Comparison of ENCODE assay signal across 18 cellular contexts in genomic region chr17:51251010-51251409, GRCh38. TPM values are rescaled to one million over a fixed set of nuclear protein-coding genes. Genes with fewer than 3 reads are reported as not detected.
DNase-seq lines count a peak whose midpoint lies in the region; ATAC-seq, FAIRE-seq and TF ChIP-seq lines count a peak whose summit lies in the region.
"Had no signal": no experiment of that assay in that cellular context is flagged by ENCODE, and none has a peak within 500 bp of the region (broad histone marks: within the 10 kb centered on the region; RNA-seq: fewer than 3 reads in every experiment).

No MANE protein-coding gene starts in this region.

- peak; percentile 35 for FAIRE-seq in endothelial cell of umbilical vein (lab: Jason Lieb, UNC)
- FAIRE-seq: HepG2 had no signal

- no peak for ATAC-seq in SK-N-SH treated with all-trans-retinoic acid at 6 μM for 48 hours
- ATAC-seq in DND-41 (ENCODE audit: insufficient read depth, low read depth), result no peak
- no peak for ATAC-seq in GM21786 (IDR thresholded peaks at IDR 0.05; ENCODE audit: unreplicated experiment)
- ATAC-seq: HepG2 had no signal

- no peak overlapping the region for H2AFZ ChIP-seq in SK-N-SH (ENCODE audit: low read depth)
- H2AFZ ChIP-seq in DND-41 (ENCODE audit: low read depth, low read length), result no peak overlapping the region
- no peak overlapping the region for H2AFZ ChIP-seq in endothelial cell of umbilical vein (ENCODE audit: low read depth, low read length)

- no peak for TF ChIP-seq EP300 in SK-N-SH (IDR thresholded peaks at IDR 0.05; ENCODE audit: borderline replicate concordance in 1 of 2, low read depth in 1 of 2, low read length in 1 of 2)

- no peak for TF ChIP-seq RAD21 in SK-N-SH (IDR thresholded peaks at IDR 0.05; ENCODE audit: low read length)

- no peak overlapping the region for H3K9ac ChIP-seq in SK-N-SH
- no peak overlapping the region for H3K9ac ChIP-seq in DND-41 (ENCODE audit: low read depth, low read length)
- no peak overlapping the region for H3K9ac ChIP-seq in endothelial cell of umbilical vein (replicated peaks; ENCODE audit: extremely low read depth, insufficient read depth, low read length)

- H4K20me1 ChIP-seq in SK-N-SH (ENCODE audit: insufficient read depth), result peaks cover under 1% of the 10 kb centered on the region; the same call in 1 of the 2 replicates
- peaks cover 11% of the 10 kb centered on the region; the same call in 1 of the 2 replicates for H4K20me1 ChIP-seq in DND-41 (ENCODE audit: insufficient read depth, low read length)
- H4K20me1 ChIP-seq in endothelial cell of umbilical vein (replicated peaks; ENCODE audit: control insufficient read depth, extremely low read depth, insufficient read depth, low read length), result no peaks in the 10 kb centered on the region

- peaks cover 0 to 11% of the 10 kb centered on the region in 2 experiments; a peak in 2 of 4 replicates for H3K4me1 ChIP-seq in SK-N-SH (ENCODE audit: control insufficient read depth in 1 of 2, insufficient read depth in 2 of 2, low read depth in 1 of 2, low read length in 1 of 2)
- peaks cover 13% of the 10 kb centered on the region for H3K4me1 ChIP-seq in DND-41 (ENCODE audit: insufficient read depth, low read length)
- H3K4me1 ChIP-seq in SJSA1 (replicated peaks), result peaks cover 19% of the 10 kb centered on the region
- peaks cover 15% of the 10 kb centered on the region for H3K4me1 ChIP-seq in endothelial cell of umbilical vein (ENCODE audit: control insufficient read depth, extremely low read depth, insufficient read depth, low read length)

- POLR2A ChIA-PET in SK-N-SH (lab: Yijun Ruan, JAX), result no interaction called here
- POLR2A ChIA-PET in endothelial cell of umbilical vein (lab: Charles Lee), result no interaction called here

- dilution Hi-C loops in endothelial cell of umbilical vein (cut with MboI; ENCODE audit: extremely low pct_ligation_motif_present, low sequenced_read_pairs), result no loop called here

- H3F3A ChIP-seq in SK-N-SH (replicated peaks; ENCODE audit: insufficient read depth), result peaks cover 7% of the 10 kb centered on the region

- peaks cover 72% of the 10 kb centered on the region for H3K79me2 ChIP-seq in SK-N-SH (ENCODE audit: insufficient read depth)
- peaks cover 53% of the 10 kb centered on the region for H3K79me2 ChIP-seq in DND-41 (ENCODE audit: insufficient read depth, low read length)
- H3K79me2 ChIP-seq in endothelial cell of umbilical vein (ENCODE audit: control insufficient read depth, insufficient read depth, low read length), result peaks cover 28% of the 10 kb centered on the region

- H3K9me3 ChIP-seq in SK-N-SH (0 out of 2 replicates have a peak, but pooled peaks cover 6% of the 10 kb centered on the region), DND-41 (ENCODE audit: insufficient read depth, low read length, severe bottlenecking) (no peaks in the 10 kb centered on the region), SJSA1 (replicated peaks) (no peaks in the 10 kb centered on the region), endothelial cell of umbilical vein (replicated peaks; ENCODE audit: control insufficient read depth, insufficient read depth, low read length) (no peaks in the 10 kb centered on the region)

- BruUV-seq in endothelial cell of umbilical vein (replicated peaks; lab: Mats Ljungman, UMichigan), result no TSS peak

- H3K4me3 ChIP-seq in SK-N-SH (ENCODE audit: low read depth in 2 of 2, low read length in 1 of 2), result no peak overlapping the region
- no peak overlapping the region for H3K4me3 ChIP-seq in DND-41 (ENCODE audit: low read depth in 1 of 2, low read length in 2 of 2)
- no peak overlapping the region for H3K4me3 ChIP-seq in SJSA1
- no peak overlapping the region for H3K4me3 ChIP-seq in endothelial cell of umbilical vein (replicated peaks in 1 of 3; ENCODE audit: insufficient read depth in 1 of 3, low read depth in 1 of 3, low read length in 3 of 3)

- no peak for TF ChIP-seq POLR2A in endothelial cell of umbilical vein (IDR thresholded peaks at IDR 0.05; ENCODE audit: low read depth, low read length)

- CTCF ChIA-PET in SK-N-SH (lab: Yijun Ruan, JAX), result interaction anchor here (1.7 kb wide), 1 partner anchor 48 kb away, joined by 4 read pairs; no protein-coding TSS in a partner anchor
- CTCF ChIA-PET in endothelial cell of umbilical vein (lab: Charles Lee), result interaction anchor here (0.8 kb wide), 1 partner anchor 11 kb away, joined by 3 read pairs; no protein-coding TSS in a partner anchor

- intact Hi-C loops in endothelial cell of umbilical vein (cut with micrococcal nuclease), result no loop called here

- H3K36me3 ChIP-seq in SK-N-SH (replicated peaks in 1 of 2; ENCODE audit: control insufficient read depth in 1 of 2, insufficient read depth in 2 of 2, low read length in 1 of 2), result peaks cover 36 to 79% of the 10 kb centered on the region in 2 experiments
- peaks cover 42% of the 10 kb centered on the region for H3K36me3 ChIP-seq in DND-41 (ENCODE audit: insufficient read depth, low read length)
- H3K36me3 ChIP-seq in SJSA1, result peaks cover 21% of the 10 kb centered on the region
- H3K36me3 ChIP-seq in endothelial cell of umbilical vein (ENCODE audit: control insufficient read depth in 2 of 2, extremely low read depth in 1 of 2, insufficient read depth in 2 of 2, low read length in 2 of 2), result no peaks in the 10 kb centered on the region

- H3K27ac ChIP-seq in SK-N-SH (ENCODE audit: low read depth in 2 of 2, low read length in 1 of 2) (peak overlapping the region in 1 of 2 experiments; percentile 13; a peak in 2 of 4 replicates), DND-41 (ENCODE audit: low read length) (peak overlapping the region; percentile 52; the same call in 1 of the 2 replicates), SJSA1 (peak overlapping the region; percentile 62), endothelial cell of umbilical vein (ENCODE audit: insufficient read depth, low read depth, low read length) (peak overlapping the region; percentile 17)
- H3K27ac ChIP-seq: HL-60, VCaP had no signal

- H3K27me3 ChIP-seq in SK-N-SH (ENCODE audit: insufficient read depth), result no peaks in the 10 kb centered on the region
- H3K27me3 ChIP-seq in DND-41 (ENCODE audit: insufficient read depth, low read length, poor library complexity), result no peaks in the 10 kb centered on the region
- no peaks in the 10 kb centered on the region for H3K27me3 ChIP-seq in SJSA1 (replicated peaks)
- H3K27me3 ChIP-seq in endothelial cell of umbilical vein (ENCODE audit: control insufficient read depth in 2 of 2, insufficient read depth in 2 of 2, low read length in 2 of 2), result no peaks in the 10 kb centered on the region

- no peaks in the 10 kb centered on the region for H3K9me2 ChIP-seq in SK-N-SH

- TF ChIP-seq CTCF in SK-N-SH (IDR thresholded peaks at IDR 0.05) (no peak), DND-41 (IDR thresholded peaks at IDR 0.05; ENCODE audit: borderline replicate concordance, extremely low read depth, low read length, poor library complexity, severe bottlenecking) (no peak), endothelial cell of umbilical vein (IDR thresholded peaks at IDR 0.05; ENCODE audit: extremely low read depth in 1 of 2, insufficient read depth in 1 of 2, low read depth in 1 of 2, low read length in 2 of 2) (no peak)

- DNase-seq in SK-N-SH (no peak), DND-41 (no peak), SJSA1 (ENCODE audit: low read depth in 1 of 2, low spot score in 2 of 2) (peak in 1 of 2 experiments; percentile 57), endothelial cell of umbilical vein (ENCODE audit: low read depth, low spot score) (peak; percentile 39)
- no peak for DNase-seq in stimulated activated CD4-positive, alpha-beta T cell treated with anti-CD3 and anti-CD28 coated beads, Interleukin-4, amount 100 ng/mL, for 1 hour
- DNase-seq in activated CD4-positive, alpha-beta T cell treated with anti-CD3 and anti-CD28 coated beads, Interleukin-2, amount 50 U/mL, for 1 hour, result no peak
- DNase-seq: 8988T; activated naive CD4-positive, alpha-beta T cell; caudate nucleus; kidney glomerular epithelial cell; NCI-H1048; NCI-H187; posterior cingulate gyrus had no signal

- H3K9me1 ChIP-seq in endothelial cell of umbilical vein (replicated peaks; ENCODE audit: control insufficient read depth, extremely low read depth, insufficient read depth, low read length), result no peaks in the 10 kb centered on the region

- H3K4me2 ChIP-seq in SK-N-SH (no peak overlapping the region; the same call in 1 of the 2 replicates), DND-41 (ENCODE audit: insufficient read depth, low read length) (no peak overlapping the region), endothelial cell of umbilical vein (ENCODE audit: insufficient read depth, low read length) (peak overlapping the region; percentile 20)

TF ChIP-seq in SK-N-SH, 30 proteins besides CTCF, POLR2A, EP300 and RAD21 (continues in another document):
- TF ChIP-seq MEF2A (IDR thresholded peaks at IDR 0.05; ENCODE audit: borderline replicate concordance, low read depth), result no peak

TF ChIP-seq in SK-N-SH treated with all-trans-retinoic acid at 6 μM for 48 hours, 23 proteins besides CTCF, POLR2A, EP300 and RAD21 (continues in another document):
- no peak for TF ChIP-seq ZFP30 (CRISPR knock-in tag; IDR thresholded peaks at IDR 0.05)

RNA-seq across cellular contexts. Expression of gene MBTD1, which starts 8.8 kb away (rescaled TPM):
- polyA plus RNA-seq in SK-N-SH (2012; rRNA removed) (4.6 and 6.9 TPM in 2 replicates), endothelial cell of umbilical vein (3.5 and 4.8 TPM in 2 replicates)
- 6.0 and 7.0 TPM in 2 replicates for polyA plus RNA-seq in SK-N-SH (2012; cell fraction: cytosol; rRNA removed)
- polyA plus RNA-seq in SK-N-SH (2012; cell fraction: nucleus; rRNA removed), result 9.7 and 20.6 TPM in 2 replicates
- 7.4 and 11.3 TPM in 2 replicates for total RNA-seq in SJSA1 (2014; rRNA removed; shearing (Covaris generic))
- 10.9 and 14.0 TPM in 2 replicates for total RNA-seq in endothelial cell of umbilical vein
- polyA plus RNA-seq in endothelial cell of umbilical vein (2011; cell fraction: cytosol; rRNA removed), result 3.5 and 4.0 TPM in 2 replicates
- 16.1 and 20.8 TPM in 2 replicates for polyA plus RNA-seq in endothelial cell of umbilical vein (2011; cell fraction: nucleus; rRNA removed)
- polyA plus RNA-seq in endothelial cell of umbilical vein (2012), result 6.6 and 7.2 TPM in 2 replicates
- polyA minus RNA-seq in endothelial cell of umbilical vein, result 12.6 and 15.8 TPM in 2 replicates
- 4.2 TPM for polyA minus RNA-seq in endothelial cell of umbilical vein (2011; cell fraction: cytosol; rRNA and poly(A)+ RNA removed)
- 26.8 and 43.3 TPM in 2 replicates for polyA minus RNA-seq in endothelial cell of umbilical vein (2011; cell fraction: nucleus; rRNA and poly(A)+ RNA removed)

RNA-seq across cellular contexts. Expression of gene UTP18, which starts 9.3 kb away (rescaled TPM):
- polyA plus RNA-seq in SK-N-SH (2012; rRNA removed) (28.4 and 32.1 TPM in 2 replicates), endothelial cell of umbilical vein (5.7 and 9.1 TPM in 2 replicates)
- polyA plus RNA-seq in SK-N-SH (2012; cell fraction: cytosol; rRNA removed), result 47.1 and 55.7 TPM in 2 replicates
- 22.8 and 29.5 TPM in 2 replicates for polyA plus RNA-seq in SK-N-SH (2012; cell fraction: nucleus; rRNA removed)
- 90.7 and 95.1 TPM in 2 replicates for total RNA-seq in SJSA1 (2014; rRNA removed; shearing (Covaris generic))
- 29.3 and 32.2 TPM in 2 replicates for total RNA-seq in endothelial cell of umbilical vein
- 12.9 and 14.1 TPM in 2 replicates for polyA plus RNA-seq in endothelial cell of umbilical vein (2011; cell fraction: cytosol; rRNA removed)
- 15.6 and 19.7 TPM in 2 replicates for polyA plus RNA-seq in endothelial cell of umbilical vein (2011; cell fraction: nucleus; rRNA removed)
- polyA plus RNA-seq in endothelial cell of umbilical vein (2012), result 33.1 and 43.0 TPM in 2 replicates
- polyA minus RNA-seq in endothelial cell of umbilical vein, result 6.1 and 8.0 TPM in 2 replicates
- 11.9 TPM for polyA minus RNA-seq in endothelial cell of umbilical vein (2011; cell fraction: cytosol; rRNA and poly(A)+ RNA removed)
- 7.0 and 8.7 TPM in 2 replicates for polyA minus RNA-seq in endothelial cell of umbilical vein (2011; cell fraction: nucleus; rRNA and poly(A)+ RNA removed)
